16 cellular contexts compared by ENCODE assay signal in genomic region chr2:58730764-58731487, GRCh38.
"Had no signal": no experiment of that assay in that cellular context is flagged by ENCODE, and none has a peak within 500 bp of the region (broad histone marks: within the 10 kb centered on the region; RNA-seq: fewer than 3 reads in every experiment).

No MANE protein-coding gene starts in this region.

- H3K4me3 ChIP-seq: colonic mucosa, left lung, thyroid gland had no signal

- H3K4me1 ChIP-seq: colonic mucosa, left lung, thyroid gland had no signal

- ATAC-seq: activated CD8-positive, alpha-beta T cell treated with anti-CD3 and anti-CD28 coated beads for 36 hours; left lung had no signal

- H3K27me3 ChIP-seq: brain microvascular endothelial cell, colonic mucosa, left lung, thyroid gland had no signal

- H3K27ac ChIP-seq: brain microvascular endothelial cell, colonic mucosa, left lung, thyroid gland had no signal

- DNase-seq: activated CD4-positive, alpha-beta T cell treated with anti-CD3 and anti-CD28 coated beads for 48 hours; activated CD4-positive, CD25-positive, alpha-beta regulatory T cell; activated CD8-positive, alpha-beta T cell treated with anti-CD3 and anti-CD28 coated beads for 36 hours; activated naive CD4-positive, alpha-beta T cell treated with Interleukin-2 at 50 U/mL for 16 hours; activated T-cell treated with anti-CD3 and anti-CD28 coated beads, Interleukin-2, amount 50 U/mL, for 24 hours; brain microvascular endothelial cell; central memory CD4-positive, alpha-beta T cell; colonic mucosa; foreskin melanocyte; kidney; left lung; nephron progenitor cell; nucleus accumbens; stimulated activated CD8-positive, alpha-beta memory T cell treated with anti-CD3 and anti-CD28 coated beads, Interleukin-4, amount 100 ng/mL, for 48 hours; stimulated activated naive CD4-positive, alpha-beta T cell; thyroid gland had no signal

- H3K9me3 ChIP-seq: colonic mucosa, left lung, thyroid gland had no signal

- H3K36me3 ChIP-seq: brain microvascular endothelial cell, colonic mucosa, left lung, thyroid gland had no signal
